ENCODE assay signal across 8 cellular contexts in genomic region chr22:35838849-35839646, GRCh38.
DNase-seq lines count a peak whose midpoint lies in the region; ATAC-seq and TF ChIP-seq lines count a peak whose summit lies in the region.

No MANE protein-coding gene starts in this region.

- H3K4me3 Mint-ChIP-seq in activated CD4-positive, alpha-beta T cell treated with anti-CD3 and anti-CD28 coated beads for 36 hours, result no peak overlapping the region

- H3K4me1 ChIP-seq in lung (ENCODE audit: control insufficient read depth in 2 of 2, insufficient read depth in 2 of 2, low read length in 2 of 2) (peaks cover 5 to 30% of the 10 kb centered on the region in 2 donors), vagina (peaks cover 70% of the 10 kb centered on the region)

- no peak for ATAC-seq in activated CD4-positive, alpha-beta T cell treated with anti-CD3 and anti-CD28 coated beads for 36 hours
- no peak for ATAC-seq in lung (ENCODE audit: insufficient read depth, low FRiP score)

- intact Hi-C loops in activated CD4-positive, alpha-beta T cell treated with anti-CD3 and anti-CD28 coated beads for 36 hours (cut with DNase I, micrococcal nuclease), result no loop called here
- intact Hi-C loops in vagina (cut with DNase I), result loop anchor here (5.0 kb wide), 1 partner anchor 212 kb away; no protein-coding TSS in a partner anchor

- H3K9me3 ChIP-seq in lung (ENCODE audit: control insufficient read depth in 2 of 2, insufficient read depth in 1 of 2, low read length in 1 of 2) (no peaks in the 10 kb centered on the region), vagina (no peaks in the 10 kb centered on the region)

- H3K36me3 ChIP-seq in lung (ENCODE audit: control insufficient read depth in 2 of 2, insufficient read depth in 2 of 2, low read length in 2 of 2), result no peaks in the 10 kb centered on the region
- no peaks in the 10 kb centered on the region for H3K36me3 ChIP-seq in vagina

- H3K36me3 Mint-ChIP-seq in activated CD4-positive, alpha-beta T cell treated with anti-CD3 and anti-CD28 coated beads for 36 hours (ENCODE audit: low read depth), result no peaks in the 10 kb centered on the region

- CTCF ChIA-PET in activated CD4-positive, alpha-beta T cell treated with anti-CD3 and anti-CD28 coated beads for 36 hours (lab: Charles Lee), result no interaction called here

- H3K27ac ChIP-seq in cingulate gyrus (ENCODE audit: low read depth, low read length) (peak overlapping the region; percentile 11), lung (ENCODE audit: low read depth in 1 of 2, low read length in 1 of 2) (peak overlapping the region; percentile 18 to 88), vagina (peak overlapping the region; percentile 75)

- no peak for TF ChIP-seq POLR2A in vagina (IDR thresholded peaks at IDR 0.05)

- H3K27me3 ChIP-seq in lung (ENCODE audit: control insufficient read depth, insufficient read depth), result no peaks in the 10 kb centered on the region
- H3K27me3 ChIP-seq in vagina, result no peaks in the 10 kb centered on the region

- peak; percentile 23 for DNase-seq in activated CD4-positive, alpha-beta T cell treated with anti-CD3 and anti-CD28 coated beads for 36 hours
- DNase-seq in activated CD4-positive, alpha-beta T cell treated with anti-CD3 and anti-CD28 coated beads, Interleukin-2, amount 50 U/mL, for 4 hours, result no peak
- DNase-seq in NCI-H82 treated with DMSO at 0.1 percent for 48 hours (lab: John Stamatoyannopoulos, UW; ENCODE audit: unreplicated experiment) (peak; percentile 17), lung (ENCODE audit: low spot score) (no peak), vagina (ENCODE audit: extremely low spot score in 2 of 2) (no peak), HuH-7.5 (ENCODE audit: low spot score) (no peak)
- no peak for DNase-seq in activated naive CD4-positive, alpha-beta T cell treated with Interleukin-2 at 50 U/mL for 16 hours

- TF ChIP-seq CTCF in lung (IDR thresholded peaks at IDR 0.05; ENCODE audit: control extremely low read depth, extremely low read depth), result no peak
- peak in 1 of 3 experiments; percentile 7 for TF ChIP-seq CTCF in vagina (IDR thresholded peaks at IDR 0.05)

- POLR2A ChIA-PET in activated CD4-positive, alpha-beta T cell treated with anti-CD3 and anti-CD28 coated beads for 36 hours (lab: Charles Lee), result no interaction called here

- H3K27me3 Mint-ChIP-seq in activated CD4-positive, alpha-beta T cell treated with anti-CD3 and anti-CD28 coated beads for 36 hours, result peaks cover 18% of the 10 kb centered on the region

- no peaks in the 10 kb centered on the region for H3K9me3 Mint-ChIP-seq in activated CD4-positive, alpha-beta T cell treated with anti-CD3 and anti-CD28 coated beads for 36 hours (ENCODE audit: low read depth)

- H3K4me3 ChIP-seq in lung (no peak overlapping the region), vagina (peak overlapping the region; percentile 48 to 53)

- no peak overlapping the region for H3K27ac Mint-ChIP-seq in activated CD4-positive, alpha-beta T cell treated with anti-CD3 and anti-CD28 coated beads for 36 hours

- 11 to 19% methylated on average over 5 of the region's 5 CpGs for WGBS in lung, 2 donors

- H3K4me1 Mint-ChIP-seq in activated CD4-positive, alpha-beta T cell treated with anti-CD3 and anti-CD28 coated beads for 36 hours, result peaks cover 35% of the 10 kb centered on the region

Comparison
In these comparisons a context has a peak if more than half of its experiments do, and no peak if none do; other contexts are left out.
1. DNase-seq: peak in activated CD4-positive, alpha-beta T cell treated with anti-CD3 and anti-CD28 coated beads for 36 hours (single experiment) and NCI-H82 treated with DMSO at 0.1 percent for 48 hours (single experiment); none in activated CD4-positive, alpha-beta T cell treated with anti-CD3 and anti-CD28 coated beads, Interleukin-2, amount 50 U/mL, for 4 hours (0 of 2), lung (single experiment), vagina (0 of 2), HuH-7.5 (single experiment) and activated naive CD4-positive, alpha-beta T cell treated with Interleukin-2 at 50 U/mL for 16 hours (single experiment).
2. H3K27ac ChIP-seq: peak in every context shown above with its lines; median percentile 75 in vagina; 53 in lung; 11 in cingulate gyrus.